Comparison of ENCODE assay signal across 1 cellular context in genomic region chr19:10420444-10421239, GRCh38.
TF ChIP-seq lines count a peak whose summit lies in the region.

Gene PDE4A (plus strand): TSS chr19:10420538. CDS start chr19:10420765, 227 bp downstream.

TF ChIP-seq in K562, 482 proteins besides CTCF, POLR2A, EP300 and RAD21 (continued from another document and continues in another):
- TF ChIP-seq ARID3A (IDR thresholded peaks at IDR 0.05; ENCODE audit: borderline replicate concordance, low read depth, low read length) (no peak), CSDE1 (IDR thresholded peaks at IDR 0.05) (no peak), USF2 (CRISPR knock-in tag; IDR thresholded peaks at IDR 0.05) (no peak), PHB (CRISPR knock-in tag; IDR thresholded peaks at IDR 0.05) (no peak), OTX1 (CRISPR knock-in tag; IDR thresholded peaks at IDR 0.05) (no peak), ZNF41 (CRISPR knock-in tag; conservative IDR thresholded peaks at IDR 0.05) (no peak), POLR2G (IDR thresholded peaks at IDR 0.05; ENCODE audit: low read depth, low read length) (peak; percentile 69), MEF2A (IDR thresholded peaks at IDR 0.05; ENCODE audit: control insufficient read depth, low read depth, low read length) (0 out of 2 replicates have a peak, but pooled peaks have one; percentile 16), ATF6 (CRISPR knock-in tag; IDR thresholded peaks at IDR 0.05) (no peak), ZNF277 (CRISPR knock-in tag; IDR thresholded peaks at IDR 0.05; ENCODE audit: borderline replicate concordance) (no peak), MTA3 (IDR thresholded peaks at IDR 0.05; ENCODE audit: borderline replicate concordance) (peak; percentile 61; the same call in 1 of the 2 replicates), ZNF583 (CRISPR knock-in tag; IDR thresholded peaks at IDR 0.05) (no peak), RBBP5 (IDR thresholded peaks at IDR 0.05; ENCODE audit: borderline replicate concordance, insufficient read depth, low read length, poor library complexity, severe bottlenecking) (peak; percentile 57), ZNF140 (CRISPR knock-in tag; IDR thresholded peaks at IDR 0.05) (no peak), CHD7 (IDR thresholded peaks at IDR 0.05; ENCODE audit: low read depth, low read length) (no peak), ZNF134 (CRISPR knock-in tag; conservative IDR thresholded peaks at IDR 0.05) (no peak), MAX (CRISPR knock-in tag; IDR thresholded peaks at IDR 0.05) (peak; percentile 78), E2F3 (CRISPR knock-in tag; IDR thresholded peaks at IDR 0.05) (no peak), MAZ (CRISPR knock-in tag; conservative IDR thresholded peaks at IDR 0.05 in 1 of 2, IDR thresholded peaks at IDR 0.05 in 1 of 2) (peak; percentile 67 to 91; a peak in 3 of 4 replicates), MXI1 (IDR thresholded peaks at IDR 0.05; ENCODE audit: low read depth, low read length) (no peak), MTA1 (IDR thresholded peaks at IDR 0.05; ENCODE audit: borderline replicate concordance) (no peak), JUND (IDR thresholded peaks at IDR 0.05; ENCODE audit: borderline replicate concordance, low read depth, low read length) (no peak), JUND (tag; IDR thresholded peaks at IDR 0.05; ENCODE audit: borderline replicate concordance, low read depth, low read length) (no peak), TBP (optimal IDR thresholded peaks at IDR 0.05; ENCODE audit: low read depth, low read length) (no peak), FOSL1 (tag; conservative IDR thresholded peaks at IDR 0.05) (no peak), ZBTB7A (IDR thresholded peaks at IDR 0.05; ENCODE audit: borderline replicate concordance, control insufficient read depth, low read depth, low read length) (peak; percentile 96), KAT2B (IDR thresholded peaks at IDR 0.05; ENCODE audit: low read depth, low read length) (no peak)
- TF ChIP-seq, protein P1, sequence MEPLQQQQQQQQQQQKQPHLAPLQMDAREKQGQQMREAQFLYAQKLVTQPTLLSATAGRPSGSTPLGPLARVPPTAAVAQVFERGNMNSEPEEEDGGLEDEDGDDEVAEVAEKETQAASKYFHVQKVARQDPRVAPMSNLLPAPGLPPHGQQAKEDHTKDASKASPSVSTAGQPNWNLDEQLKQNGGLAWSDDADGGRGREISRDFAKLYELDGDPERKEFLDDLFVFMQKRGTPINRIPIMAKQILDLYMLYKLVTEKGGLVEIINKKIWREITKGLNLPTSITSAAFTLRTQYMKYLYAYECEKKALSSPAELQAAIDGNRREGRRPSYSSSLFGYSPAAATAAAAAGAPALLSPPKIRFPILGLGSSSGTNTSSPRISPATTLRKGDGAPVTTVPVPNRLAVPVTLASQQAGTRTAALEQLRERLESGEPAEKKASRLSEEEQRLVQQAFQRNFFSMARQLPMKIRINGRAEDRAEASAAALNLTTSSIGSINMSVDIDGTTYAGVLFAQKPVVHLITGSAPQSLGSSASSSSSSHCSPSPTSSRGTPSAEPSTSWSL (CRISPR knock-in tag; IDR thresholded peaks at IDR 0.05; ENCODE audit: borderline replicate concordance) = no peak
- TF ChIP-seq, protein P2, sequence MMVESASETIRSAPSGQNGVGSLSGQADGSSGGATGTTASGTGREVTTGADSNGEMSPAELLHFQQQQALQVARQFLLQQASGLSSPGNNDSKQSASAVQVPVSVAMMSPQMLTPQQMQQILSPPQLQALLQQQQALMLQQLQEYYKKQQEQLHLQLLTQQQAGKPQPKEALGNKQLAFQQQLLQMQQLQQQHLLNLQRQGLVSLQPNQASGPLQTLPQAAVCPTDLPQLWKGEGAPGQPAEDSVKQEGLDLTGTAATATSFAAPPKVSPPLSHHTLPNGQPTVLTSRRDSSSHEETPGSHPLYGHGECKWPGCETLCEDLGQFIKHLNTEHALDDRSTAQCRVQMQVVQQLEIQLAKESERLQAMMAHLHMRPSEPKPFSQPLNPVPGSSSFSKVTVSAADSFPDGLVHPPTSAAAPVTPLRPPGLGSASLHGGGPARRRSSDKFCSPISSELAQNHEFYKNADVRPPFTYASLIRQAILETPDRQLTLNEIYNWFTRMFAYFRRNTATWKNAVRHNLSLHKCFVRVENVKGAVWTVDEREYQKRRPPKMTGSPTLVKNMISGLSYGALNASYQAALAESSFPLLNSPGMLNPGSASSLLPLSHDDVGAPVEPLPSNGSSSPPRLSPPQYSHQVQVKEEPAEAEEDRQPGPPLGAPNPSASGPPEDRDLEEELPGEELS (CRISPR knock-in tag; IDR thresholded peaks at IDR 0.05; ENCODE audit: borderline replicate concordance) = 0 out of 2 replicates have a peak, but pooled peaks have one; percentile 64
- TF ChIP-seq, protein P3, sequence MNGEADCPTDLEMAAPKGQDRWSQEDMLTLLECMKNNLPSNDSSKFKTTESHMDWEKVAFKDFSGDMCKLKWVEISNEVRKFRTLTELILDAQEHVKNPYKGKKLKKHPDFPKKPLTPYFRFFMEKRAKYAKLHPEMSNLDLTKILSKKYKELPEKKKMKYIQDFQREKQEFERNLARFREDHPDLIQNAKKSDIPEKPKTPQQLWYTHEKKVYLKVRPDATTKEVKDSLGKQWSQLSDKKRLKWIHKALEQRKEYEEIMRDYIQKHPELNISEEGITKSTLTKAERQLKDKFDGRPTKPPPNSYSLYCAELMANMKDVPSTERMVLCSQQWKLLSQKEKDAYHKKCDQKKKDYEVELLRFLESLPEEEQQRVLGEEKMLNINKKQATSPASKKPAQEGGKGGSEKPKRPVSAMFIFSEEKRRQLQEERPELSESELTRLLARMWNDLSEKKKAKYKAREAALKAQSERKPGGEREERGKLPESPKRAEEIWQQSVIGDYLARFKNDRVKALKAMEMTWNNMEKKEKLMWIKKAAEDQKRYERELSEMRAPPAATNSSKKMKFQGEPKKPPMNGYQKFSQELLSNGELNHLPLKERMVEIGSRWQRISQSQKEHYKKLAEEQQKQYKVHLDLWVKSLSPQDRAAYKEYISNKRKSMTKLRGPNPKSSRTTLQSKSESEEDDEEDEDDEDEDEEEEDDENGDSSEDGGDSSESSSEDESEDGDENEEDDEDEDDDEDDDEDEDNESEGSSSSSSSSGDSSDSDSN (IDR thresholded peaks at IDR 0.05; ENCODE audit: borderline replicate concordance in 1 of 2, low read depth in 2 of 2, low read length in 2 of 2) = 0 out of 4 replicates have a peak, but pooled peaks have one; percentile 13 to 42
